8 cellular contexts compared by ENCODE assay signal in genomic region chr6:86192123-86192522, GRCh38.
DNase-seq lines count a peak whose midpoint lies in the region; ATAC-seq and TF ChIP-seq lines count a peak whose summit lies in the region.

No MANE protein-coding gene starts in this region.

- ATAC-seq in GM19452 (IDR thresholded peaks at IDR 0.05; ENCODE audit: unreplicated experiment): peak; percentile 94
- ATAC-seq in HG03342 (IDR thresholded peaks at IDR 0.05; ENCODE audit: unreplicated experiment): peak; percentile 92

- no peaks in the 10 kb centered on the region for H3K27me3 Mint-ChIP-seq in nephron (ENCODE audit: low read depth)

- in situ Hi-C loops in SK-MEL-5 (cut with HindIII; ENCODE audit: low pct_unique_long_range_greater_than_20kb, low sequenced_read_pairs): no loop called here

- H3K9me3 Mint-ChIP-seq in nephron: no peaks in the 10 kb centered on the region

- peak; percentile 7 to 31 (median 12) for TF ChIP-seq CTCF in nephron (IDR thresholded peaks at IDR 0.05; ENCODE audit: unreplicated experiment in 3 of 3)

- no peak overlapping the region for H3K4me3 Mint-ChIP-seq in nephron

- H3K36me3 Mint-ChIP-seq in nephron (ENCODE audit: low read depth): no peaks in the 10 kb centered on the region

- H3K27ac Mint-ChIP-seq in nephron: no peak overlapping the region

- DNase-seq in DMS114 treated with DMSO at 0.1 percent for 48 hours (lab: John Stamatoyannopoulos, UW; ENCODE audit: unreplicated experiment) (peak; percentile 1), SK-MEL-5 (ENCODE audit: low read depth, low spot score) (peak; percentile 47), NOMO-1 treated with DMSO at 0.1 percent for 48 hours (lab: John Stamatoyannopoulos, UW; ENCODE audit: unreplicated experiment) (no peak)
- no peak for DNase-seq in activated naive CD4-positive, alpha-beta T cell treated with anti-CD3 and anti-CD28 coated beads, Interleukin-2, amount 50 U/mL, for 16 hours
- no peak for DNase-seq in stimulated activated CD4-positive, alpha-beta T cell treated with anti-CD3 and anti-CD28 coated beads, Interleukin-2, amount 100 ng/mL, for 48 hours

- H3K4me1 Mint-ChIP-seq in nephron: no peaks in the 10 kb centered on the region

Comparison
In these comparisons a context has a peak if more than half of its experiments do, and no peak if none do; other contexts are left out.
1. DNase-seq: peak in DMS114 treated with DMSO at 0.1 percent for 48 hours (single experiment) and SK-MEL-5 (single experiment); none in NOMO-1 treated with DMSO at 0.1 percent for 48 hours (single experiment), activated naive CD4-positive, alpha-beta T cell treated with anti-CD3 and anti-CD28 coated beads, Interleukin-2, amount 50 U/mL, for 16 hours (single experiment) and stimulated activated CD4-positive, alpha-beta T cell treated with anti-CD3 and anti-CD28 coated beads, Interleukin-2, amount 100 ng/mL, for 48 hours (0 of 2).